ENCODE assay signal across 10 cellular contexts in genomic region chr10:86599729-86600128, GRCh38. TPM values are rescaled to one million over a fixed set of nuclear protein-coding genes. Genes with fewer than 3 reads are reported as not detected.
DNase-seq lines count a peak whose midpoint lies in the region; ATAC-seq and TF ChIP-seq lines count a peak whose summit lies in the region.
"Had no signal": no experiment of that assay in that cellular context is flagged by ENCODE, and none has a peak within 500 bp of the region (broad histone marks: within the 10 kb centered on the region; RNA-seq: fewer than 3 reads in every experiment).

No MANE protein-coding gene starts in this region.

- ATAC-seq in GM19328 (IDR thresholded peaks at IDR 0.05; ENCODE audit: unreplicated experiment) (peak; percentile 76), HG03469 (IDR thresholded peaks at IDR 0.05; ENCODE audit: unreplicated experiment) (peak; percentile 56), GM18520 (IDR thresholded peaks at IDR 0.05; ENCODE audit: unreplicated experiment) (no peak)

- no peaks in the 10 kb centered on the region for H3K36me3 Mint-ChIP-seq in CD4-positive, alpha-beta memory T cell

- peak in 3 of 5 donors; percentile 2 to 9 (median 4) for DNase-seq in CD4-positive, alpha-beta memory T cell
- DNase-seq in colonic mucosa, result peak; percentile 84
- no peak for DNase-seq in SW 1271 (lab: John Stamatoyannopoulos, UW)
- no peak for DNase-seq in activated effector memory CD4-positive, alpha-beta T cell treated with Interleukin-2 at 50 U/mL for 16 hours
- no peak for DNase-seq in putamen (ENCODE audit: low spot score)
- DNase-seq: NCI-H1092 had no signal

- H3K27ac Mint-ChIP-seq in CD4-positive, alpha-beta memory T cell, result peak overlapping the region in 1 of 7 donors; percentile 63

- no peaks in the 10 kb centered on the region for H3K27me3 ChIP-seq in CD4-positive, alpha-beta memory T cell (ENCODE audit: insufficient read depth, low read length)
- no peaks in the 10 kb centered on the region for H3K27me3 ChIP-seq in colonic mucosa

- no peak overlapping the region for H3K4me3 Mint-ChIP-seq in CD4-positive, alpha-beta memory T cell

- peaks cover 0 to 1% of the 10 kb centered on the region in 2 donors for H3K27me3 Mint-ChIP-seq in CD4-positive, alpha-beta memory T cell

- H3K36me3 ChIP-seq in CD4-positive, alpha-beta memory T cell (ENCODE audit: insufficient read depth, low read length), result no peaks in the 10 kb centered on the region
- H3K36me3 ChIP-seq in colonic mucosa, result no peaks in the 10 kb centered on the region

- intact Hi-C loops in CD4-positive, alpha-beta memory T cell (cut with micrococcal nuclease), result no loop called here
- intact Hi-C loops in colonic mucosa (cut with DNase I), result no loop called here

- no peaks in the 10 kb centered on the region for H3K4me1 ChIP-seq in CD4-positive, alpha-beta memory T cell (ENCODE audit: insufficient read depth, low read length)
- H3K4me1 ChIP-seq in colonic mucosa, result no peaks in the 10 kb centered on the region

- H3K4me1 Mint-ChIP-seq in CD4-positive, alpha-beta memory T cell, result peaks cover 0 to 2% (median 0%) of the 10 kb centered on the region in 4 donors

- H3K9me3 Mint-ChIP-seq in CD4-positive, alpha-beta memory T cell, result peaks cover 0 to 2% (median 0%) of the 10 kb centered on the region in 8 donors

- POLR2A ChIA-PET in CD4-positive, alpha-beta memory T cell (lab: Charles Lee; ENCODE audit: partially characterized antibody), result no interaction called here

- no peak overlapping the region for H3K4me3 ChIP-seq in CD4-positive, alpha-beta memory T cell (ENCODE audit: low read length in 2 of 2)
- H3K4me3 ChIP-seq in colonic mucosa, result no peak overlapping the region

- TF ChIP-seq CTCF in colonic mucosa (IDR thresholded peaks at IDR 0.05), result no peak

- CTCF ChIA-PET in CD4-positive, alpha-beta memory T cell (lab: Charles Lee; ENCODE audit: partially characterized antibody), result no interaction called here

- no peaks in the 10 kb centered on the region for H3K9me3 ChIP-seq in CD4-positive, alpha-beta memory T cell (ENCODE audit: control insufficient read depth in 1 of 2, low read length in 2 of 2)
- H3K9me3 ChIP-seq in colonic mucosa, result no peaks in the 10 kb centered on the region

- H3K27ac ChIP-seq in CD4-positive, alpha-beta memory T cell (ENCODE audit: low read depth, low read length), result no peak overlapping the region
- H3K27ac ChIP-seq in colonic mucosa, result peak overlapping the region; percentile 24

- no peak overlapping the region for H3K9ac ChIP-seq in colonic mucosa (ENCODE audit: low read depth in 2 of 2, low read length in 2 of 2)

RNA-seq across cellular contexts. Expression of gene OPN4, which starts 54.6 kb away (rescaled TPM):
- total RNA-seq in CD4-positive, alpha-beta memory T cell, result not detected
- polyA plus RNA-seq in CD4-positive, alpha-beta memory T cell, result not detected
- total RNA-seq in colonic mucosa, result not detected
- total RNA-seq: posterior vena cava had no signal

Comparison
In these comparisons a context has a peak if more than half of its experiments do, and no peak if none do; other contexts are left out.
1. DNase-seq: peak in CD4-positive, alpha-beta memory T cell (3 of 5) and colonic mucosa (single experiment); none in SW 1271 (0 of 2), activated effector memory CD4-positive, alpha-beta T cell treated with Interleukin-2 at 50 U/mL for 16 hours (single experiment) and putamen (single experiment).